Comparison of ENCODE assay signal across 27 cellular contexts in genomic region chr21:44567481-44568171, GRCh38. TPM values are rescaled to one million over a fixed set of nuclear protein-coding genes. Genes with fewer than 3 reads are reported as not detected.
"Had no signal": no experiment of that assay in that cellular context is flagged by ENCODE, and none has a peak within 500 bp of the region (broad histone marks: within the 10 kb centered on the region; RNA-seq: fewer than 3 reads in every experiment).

No MANE protein-coding gene starts in this region.

- H3K4me2 ChIP-seq: SK-N-SH had no signal

- H3K9me2 ChIP-seq: SK-N-SH had no signal

- H3K27ac ChIP-seq: adrenal gland, SJCRH30 had no signal

- H3K4me1 ChIP-seq: adrenal gland, SJCRH30 had no signal

- H3K4me3 ChIP-seq: adrenal gland, SJCRH30 had no signal

- H3K36me3 ChIP-seq: adrenal gland, SJCRH30 had no signal

- ATAC-seq: activated T-cell treated with anti-CD3 and anti-CD28 coated beads, Interleukin-2, amount 50 U/mL, for 4 hours; Panc1 had no signal

- H3K27me3 Mint-ChIP-seq: activated CD4-positive, alpha-beta memory T cell treated with anti-CD3 and anti-CD28 coated beads for 36 hours; activated naive CD8-positive, alpha-beta T cell treated with anti-CD3 and anti-CD28 coated beads, Interleukin-2, amount 10 ng/mL, durations not matched to agents 7 days and 5 days had no signal

- H3K9ac ChIP-seq: SK-N-SH had no signal

- H3K27me3 ChIP-seq: adrenal gland, SJCRH30 had no signal

- H3K36me3 Mint-ChIP-seq: activated CD4-positive, alpha-beta memory T cell treated with anti-CD3 and anti-CD28 coated beads for 36 hours; activated naive CD8-positive, alpha-beta T cell treated with anti-CD3 and anti-CD28 coated beads, Interleukin-2, amount 10 ng/mL, durations not matched to agents 7 days and 5 days had no signal

- H3K4me3 Mint-ChIP-seq: activated CD4-positive, alpha-beta memory T cell treated with anti-CD3 and anti-CD28 coated beads for 36 hours; activated naive CD8-positive, alpha-beta T cell treated with anti-CD3 and anti-CD28 coated beads, Interleukin-2, amount 10 ng/mL, durations not matched to agents 7 days and 5 days; activated T-cell treated with anti-CD3 and anti-CD28 coated beads, Interleukin-2, amount 50 U/mL, for 4 hours had no signal

- DNase-seq: activated CD4-positive, alpha-beta memory T cell treated with anti-CD3 and anti-CD28 coated beads for 36 hours; activated CD4-positive, alpha-beta T cell treated with anti-CD3 and anti-CD28 coated beads for 48 hours; activated CD4-positive, CD25-positive, alpha-beta regulatory T cell treated with anti-CD3 and anti-CD28 coated beads, Interleukin-2, amount 50 U/mL, for 72 hours; activated CD8-positive, alpha-beta memory T cell treated with anti-CD3 and anti-CD28 coated beads for 24 hours; activated gamma-delta T cell treated with Interleukin-2 at 50 U/mL for 16 hours; activated naive CD4-positive, alpha-beta T cell treated with anti-CD3 and anti-CD28 coated beads, Interleukin-2, amount 50 U/mL, for 16 hours; activated naive CD8-positive, alpha-beta T cell treated with anti-CD3 and anti-CD28 coated beads, Interleukin-2, amount 10 ng/mL, durations not matched to agents 7 days and 5 days; activated T-cell treated with anti-CD3 and anti-CD28 coated beads, Interleukin-2, amount 50 U/mL, for 4 hours; anterior cingulate cortex; Kasumi-1; NCI-H1105 treated with DMSO at 0.1 percent for 48 hours; NCI-H1436 treated with DMSO at 0.1 percent for 48 hours; NCI-H187; NCI-H2081; NCI-H510A treated with DMSO at 0.1 percent for 48 hours; NK-92 treated with Interleukin-12 subunit alpha and Interleukin-12 subunit beta, amount 100 ng/mL, for 24 hours; OCI-M1; Right ventricle myocardium superior; RPMI8226; SJCRH30; SK-N-SH; T-helper 1 cell had no signal

- H3K9me3 ChIP-seq: adrenal gland, SJCRH30, SK-N-SH had no signal

- H3K27ac Mint-ChIP-seq: activated CD4-positive, alpha-beta memory T cell treated with anti-CD3 and anti-CD28 coated beads for 36 hours; activated naive CD8-positive, alpha-beta T cell treated with anti-CD3 and anti-CD28 coated beads, Interleukin-2, amount 10 ng/mL, durations not matched to agents 7 days and 5 days; activated T-helper 2 cell treated with anti-CD3 and anti-CD28 coated beads, Interferon-gamma antibody, Interleukin-2, Interleukin-4, amounts not matched to agents 10 μg/mL and 5 μg/mL and 100 μg/mL, durations not matched to agents 14 hours and 24 hours and 36 hours had no signal

RNA-seq across cellular contexts. Expression of gene KRTAP10-4, which starts 5.9 kb away (rescaled TPM):
- total RNA-seq: activated CD4-positive, alpha-beta memory T cell treated with anti-CD3 and anti-CD28 coated beads for 36 hours; activated naive CD8-positive, alpha-beta T cell treated with anti-CD3 and anti-CD28 coated beads, Interleukin-2, amount 10 ng/mL, durations not matched to agents 7 days and 5 days; activated T-cell treated with anti-CD3 and anti-CD28 coated beads, Interleukin-2, amount 50 U/mL, for 4 hours; activated T-helper 2 cell treated with anti-CD3 and anti-CD28 coated beads, Interferon-gamma antibody, Interleukin-2, Interleukin-4, amounts not matched to agents 10 μg/mL and 5 μg/mL and 100 μg/mL, durations not matched to agents 14 hours and 24 hours and 36 hours; adrenal gland; cardiac septum; Right ventricle myocardium superior; SJCRH30; T-helper 2 cell treated with Interferon-gamma antibody and Interleukin-4, amounts not matched to agents 100 ng/mL and 5 ng/mL, for 36 hours had no signal
- polyA plus RNA-seq: adrenal gland, SK-N-SH had no signal

RNA-seq across cellular contexts. Expression of gene KRTAP10-3, which starts 9.0 kb away (rescaled TPM):
- total RNA-seq: activated CD4-positive, alpha-beta memory T cell treated with anti-CD3 and anti-CD28 coated beads for 36 hours; activated naive CD8-positive, alpha-beta T cell treated with anti-CD3 and anti-CD28 coated beads, Interleukin-2, amount 10 ng/mL, durations not matched to agents 7 days and 5 days; activated T-cell treated with anti-CD3 and anti-CD28 coated beads, Interleukin-2, amount 50 U/mL, for 4 hours; activated T-helper 2 cell treated with anti-CD3 and anti-CD28 coated beads, Interferon-gamma antibody, Interleukin-2, Interleukin-4, amounts not matched to agents 10 μg/mL and 5 μg/mL and 100 μg/mL, durations not matched to agents 14 hours and 24 hours and 36 hours; adrenal gland; cardiac septum; Right ventricle myocardium superior; SJCRH30; T-helper 2 cell treated with Interferon-gamma antibody and Interleukin-4, amounts not matched to agents 100 ng/mL and 5 ng/mL, for 36 hours had no signal
- polyA plus RNA-seq: adrenal gland, SK-N-SH had no signal

RNA-seq across cellular contexts. Expression of gene KRTAP10-5, which starts 12.8 kb away (rescaled TPM):
- total RNA-seq: activated CD4-positive, alpha-beta memory T cell treated with anti-CD3 and anti-CD28 coated beads for 36 hours; activated naive CD8-positive, alpha-beta T cell treated with anti-CD3 and anti-CD28 coated beads, Interleukin-2, amount 10 ng/mL, durations not matched to agents 7 days and 5 days; activated T-cell treated with anti-CD3 and anti-CD28 coated beads, Interleukin-2, amount 50 U/mL, for 4 hours; activated T-helper 2 cell treated with anti-CD3 and anti-CD28 coated beads, Interferon-gamma antibody, Interleukin-2, Interleukin-4, amounts not matched to agents 10 μg/mL and 5 μg/mL and 100 μg/mL, durations not matched to agents 14 hours and 24 hours and 36 hours; adrenal gland; cardiac septum; Right ventricle myocardium superior; SJCRH30; T-helper 2 cell treated with Interferon-gamma antibody and Interleukin-4, amounts not matched to agents 100 ng/mL and 5 ng/mL, for 36 hours had no signal
- polyA plus RNA-seq: adrenal gland, SK-N-SH had no signal

RNA-seq across cellular contexts. Expression of gene KRTAP10-2, which starts 16.3 kb away (rescaled TPM):
- total RNA-seq: activated CD4-positive, alpha-beta memory T cell treated with anti-CD3 and anti-CD28 coated beads for 36 hours; activated naive CD8-positive, alpha-beta T cell treated with anti-CD3 and anti-CD28 coated beads, Interleukin-2, amount 10 ng/mL, durations not matched to agents 7 days and 5 days; activated T-cell treated with anti-CD3 and anti-CD28 coated beads, Interleukin-2, amount 50 U/mL, for 4 hours; activated T-helper 2 cell treated with anti-CD3 and anti-CD28 coated beads, Interferon-gamma antibody, Interleukin-2, Interleukin-4, amounts not matched to agents 10 μg/mL and 5 μg/mL and 100 μg/mL, durations not matched to agents 14 hours and 24 hours and 36 hours; adrenal gland; cardiac septum; Right ventricle myocardium superior; SJCRH30; T-helper 2 cell treated with Interferon-gamma antibody and Interleukin-4, amounts not matched to agents 100 ng/mL and 5 ng/mL, for 36 hours had no signal
- polyA plus RNA-seq: adrenal gland, SK-N-SH had no signal

RNA-seq across cellular contexts. Expression of gene KRTAP10-6, which starts 24.7 kb away (rescaled TPM):
- total RNA-seq: activated CD4-positive, alpha-beta memory T cell treated with anti-CD3 and anti-CD28 coated beads for 36 hours; activated naive CD8-positive, alpha-beta T cell treated with anti-CD3 and anti-CD28 coated beads, Interleukin-2, amount 10 ng/mL, durations not matched to agents 7 days and 5 days; activated T-cell treated with anti-CD3 and anti-CD28 coated beads, Interleukin-2, amount 50 U/mL, for 4 hours; activated T-helper 2 cell treated with anti-CD3 and anti-CD28 coated beads, Interferon-gamma antibody, Interleukin-2, Interleukin-4, amounts not matched to agents 10 μg/mL and 5 μg/mL and 100 μg/mL, durations not matched to agents 14 hours and 24 hours and 36 hours; adrenal gland; cardiac septum; Right ventricle myocardium superior; SJCRH30; T-helper 2 cell treated with Interferon-gamma antibody and Interleukin-4, amounts not matched to agents 100 ng/mL and 5 ng/mL, for 36 hours had no signal
- polyA plus RNA-seq: adrenal gland, SK-N-SH had no signal
